ENCODE assay signal across 1 cellular context in the genomic region with DNA sequence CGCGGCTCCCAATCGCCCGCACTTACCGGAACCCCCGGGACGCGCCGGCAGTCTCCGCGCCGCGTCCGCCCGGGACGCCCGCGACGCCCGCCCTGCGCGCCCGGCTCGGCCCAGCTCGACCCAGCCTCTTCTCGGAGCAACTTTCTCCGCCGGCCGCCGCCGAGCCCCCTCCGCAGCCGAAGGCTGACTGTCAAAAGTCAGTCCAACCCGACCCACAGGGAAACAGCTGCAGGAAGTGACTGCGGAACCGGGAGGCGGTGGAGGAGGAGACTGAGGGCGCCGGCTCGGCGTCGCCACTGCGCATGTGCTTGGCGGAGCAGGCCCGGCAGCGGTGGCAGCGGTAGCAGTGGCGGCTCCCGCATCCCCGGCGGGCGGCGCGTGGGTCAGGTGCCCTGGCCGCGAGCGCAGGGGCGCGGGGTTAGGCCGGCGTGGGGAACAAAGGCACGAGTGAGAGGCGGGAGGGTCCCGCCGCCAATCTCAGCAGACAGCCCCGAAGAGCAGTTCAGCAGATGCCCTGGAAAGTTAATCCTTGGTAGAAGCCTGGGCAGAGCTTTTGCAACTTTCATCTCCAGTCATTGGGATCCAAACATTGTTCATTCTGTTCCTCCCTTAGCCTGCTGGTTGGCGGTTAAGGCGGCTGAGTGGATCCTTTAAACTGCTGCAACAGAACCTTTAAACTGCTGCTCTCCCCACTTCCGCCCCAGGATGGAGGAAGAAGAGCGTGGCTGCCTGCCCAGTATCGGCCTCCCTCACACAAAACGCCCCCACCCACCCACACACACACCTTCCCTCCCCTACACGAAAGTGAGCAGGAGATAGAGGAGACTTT.
A peak's percentile ranks its signal among the peaks of the same experiment; 100 is the strongest.
TF ChIP-seq lines count a peak whose summit lies in the region.

A gene with protein sequence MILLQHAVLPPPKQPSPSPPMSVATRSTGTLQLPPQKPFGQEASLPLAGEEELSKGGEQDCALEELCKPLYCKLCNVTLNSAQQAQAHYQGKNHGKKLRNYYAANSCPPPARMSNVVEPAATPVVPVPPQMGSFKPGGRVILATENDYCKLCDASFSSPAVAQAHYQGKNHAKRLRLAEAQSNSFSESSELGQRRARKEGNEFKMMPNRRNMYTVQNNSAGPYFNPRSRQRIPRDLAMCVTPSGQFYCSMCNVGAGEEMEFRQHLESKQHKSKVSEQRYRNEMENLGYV (minus strand): TSS at position 241 of the 829 bp plus-strand sequence. CDS start 4,057 bp downstream, outside the sequence.

TF ChIP-seq in HepG2, 621 proteins besides CTCF, POLR2A, EP300 and RAD21 (continued from another document and continues in another):
- TF ChIP-seq, protein P1, sequence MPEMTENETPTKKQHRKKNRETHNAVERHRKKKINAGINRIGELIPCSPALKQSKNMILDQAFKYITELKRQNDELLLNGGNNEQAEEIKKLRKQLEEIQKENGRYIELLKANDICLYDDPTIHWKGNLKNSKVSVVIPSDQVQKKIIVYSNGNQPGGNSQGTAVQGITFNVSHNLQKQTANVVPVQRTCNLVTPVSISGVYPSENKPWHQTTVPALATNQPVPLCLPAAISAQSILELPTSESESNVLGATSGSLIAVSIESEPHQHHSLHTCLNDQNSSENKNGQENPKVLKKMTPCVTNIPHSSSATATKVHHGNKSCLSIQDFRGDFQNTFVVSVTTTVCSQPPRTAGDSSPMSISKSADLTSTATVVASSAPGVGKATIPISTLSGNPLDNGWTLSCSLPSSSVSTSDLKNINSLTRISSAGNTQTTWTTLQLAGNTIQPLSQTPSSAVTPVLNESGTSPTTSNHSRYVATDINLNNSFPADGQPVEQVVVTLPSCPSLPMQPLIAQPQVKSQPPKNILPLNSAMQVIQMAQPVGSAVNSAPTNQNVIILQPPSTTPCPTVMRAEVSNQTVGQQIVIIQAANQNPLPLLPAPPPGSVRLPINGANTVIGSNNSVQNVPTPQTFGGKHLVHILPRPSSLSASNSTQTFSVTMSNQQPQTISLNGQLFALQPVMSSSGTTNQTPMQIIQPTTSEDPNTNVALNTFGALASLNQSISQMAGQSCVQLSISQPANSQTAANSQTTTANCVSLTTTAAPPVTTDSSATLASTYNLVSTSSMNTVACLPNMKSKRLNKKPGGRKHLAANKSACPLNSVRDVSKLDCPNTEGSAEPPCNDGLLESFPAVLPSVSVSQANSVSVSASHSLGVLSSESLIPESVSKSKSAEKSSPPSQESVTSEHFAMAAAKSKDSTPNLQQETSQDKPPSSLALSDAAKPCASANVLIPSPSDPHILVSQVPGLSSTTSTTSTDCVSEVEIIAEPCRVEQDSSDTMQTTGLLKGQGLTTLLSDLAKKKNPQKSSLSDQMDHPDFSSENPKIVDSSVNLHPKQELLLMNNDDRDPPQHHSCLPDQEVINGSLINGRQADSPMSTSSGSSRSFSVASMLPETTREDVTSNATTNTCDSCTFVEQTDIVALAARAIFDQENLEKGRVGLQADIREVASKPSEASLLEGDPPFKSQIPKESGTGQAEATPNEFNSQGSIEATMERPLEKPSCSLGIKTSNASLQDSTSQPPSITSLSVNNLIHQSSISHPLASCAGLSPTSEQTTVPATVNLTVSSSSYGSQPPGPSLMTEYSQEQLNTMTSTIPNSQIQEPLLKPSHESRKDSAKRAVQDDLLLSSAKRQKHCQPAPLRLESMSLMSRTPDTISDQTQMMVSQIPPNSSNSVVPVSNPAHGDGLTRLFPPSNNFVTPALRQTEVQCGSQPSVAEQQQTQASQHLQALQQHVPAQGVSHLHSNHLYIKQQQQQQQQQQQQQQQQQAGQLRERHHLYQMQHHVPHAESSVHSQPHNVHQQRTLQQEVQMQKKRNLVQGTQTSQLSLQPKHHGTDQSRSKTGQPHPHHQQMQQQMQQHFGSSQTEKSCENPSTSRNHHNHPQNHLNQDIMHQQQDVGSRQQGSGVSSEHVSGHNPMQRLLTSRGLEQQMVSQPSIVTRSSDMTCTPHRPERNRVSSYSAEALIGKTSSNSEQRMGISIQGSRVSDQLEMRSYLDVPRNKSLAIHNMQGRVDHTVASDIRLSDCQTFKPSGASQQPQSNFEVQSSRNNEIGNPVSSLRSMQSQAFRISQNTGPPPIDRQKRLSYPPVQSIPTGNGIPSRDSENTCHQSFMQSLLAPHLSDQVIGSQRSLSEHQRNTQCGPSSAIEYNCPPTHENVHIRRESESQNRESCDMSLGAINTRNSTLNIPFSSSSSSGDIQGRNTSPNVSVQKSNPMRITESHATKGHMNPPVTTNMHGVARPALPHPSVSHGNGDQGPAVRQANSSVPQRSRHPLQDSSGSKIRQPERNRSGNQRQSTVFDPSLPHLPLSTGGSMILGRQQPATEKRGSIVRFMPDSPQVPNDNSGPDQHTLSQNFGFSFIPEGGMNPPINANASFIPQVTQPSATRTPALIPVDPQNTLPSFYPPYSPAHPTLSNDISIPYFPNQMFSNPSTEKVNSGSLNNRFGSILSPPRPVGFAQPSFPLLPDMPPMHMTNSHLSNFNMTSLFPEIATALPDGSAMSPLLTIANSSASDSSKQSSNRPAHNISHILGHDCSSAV (CRISPR knock-in tag; IDR thresholded peaks at IDR 0.05; ENCODE audit: borderline replicate concordance), result no peak
- TF ChIP-seq, protein P2, sequence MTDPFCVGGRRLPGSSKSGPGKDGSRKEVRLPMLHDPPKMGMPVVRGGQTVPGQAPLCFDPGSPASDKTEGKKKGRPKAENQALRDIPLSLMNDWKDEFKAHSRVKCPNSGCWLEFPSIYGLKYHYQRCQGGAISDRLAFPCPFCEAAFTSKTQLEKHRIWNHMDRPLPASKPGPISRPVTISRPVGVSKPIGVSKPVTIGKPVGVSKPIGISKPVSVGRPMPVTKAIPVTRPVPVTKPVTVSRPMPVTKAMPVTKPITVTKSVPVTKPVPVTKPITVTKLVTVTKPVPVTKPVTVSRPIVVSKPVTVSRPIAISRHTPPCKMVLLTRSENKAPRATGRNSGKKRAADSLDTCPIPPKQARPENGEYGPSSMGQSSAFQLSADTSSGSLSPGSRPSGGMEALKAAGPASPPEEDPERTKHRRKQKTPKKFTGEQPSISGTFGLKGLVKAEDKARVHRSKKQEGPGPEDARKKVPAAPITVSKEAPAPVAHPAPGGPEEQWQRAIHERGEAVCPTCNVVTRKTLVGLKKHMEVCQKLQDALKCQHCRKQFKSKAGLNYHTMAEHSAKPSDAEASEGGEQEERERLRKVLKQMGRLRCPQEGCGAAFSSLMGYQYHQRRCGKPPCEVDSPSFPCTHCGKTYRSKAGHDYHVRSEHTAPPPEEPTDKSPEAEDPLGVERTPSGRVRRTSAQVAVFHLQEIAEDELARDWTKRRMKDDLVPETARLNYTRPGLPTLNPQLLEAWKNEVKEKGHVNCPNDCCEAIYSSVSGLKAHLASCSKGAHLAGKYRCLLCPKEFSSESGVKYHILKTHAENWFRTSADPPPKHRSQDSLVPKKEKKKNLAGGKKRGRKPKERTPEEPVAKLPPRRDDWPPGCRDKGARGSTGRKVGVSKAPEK (CRISPR knock-in tag; IDR thresholded peaks at IDR 0.05; ENCODE audit: borderline replicate concordance), result no peak
- TF ChIP-seq ZNF816 (CRISPR knock-in tag; IDR thresholded peaks at IDR 0.05; ENCODE audit: borderline replicate concordance), result 0 out of 2 replicates have a peak, but pooled peaks have one; percentile 79
- no peak for TF ChIP-seq ZNF747 (CRISPR knock-in tag; IDR thresholded peaks at IDR 0.05; ENCODE audit: borderline replicate concordance)
- no peak for TF ChIP-seq ZNF879 (CRISPR knock-in tag; IDR thresholded peaks at IDR 0.05)
- no peak for TF ChIP-seq ZNF101 (CRISPR knock-in tag; IDR thresholded peaks at IDR 0.05; ENCODE audit: borderline replicate concordance, low read depth)
- no peak for TF ChIP-seq ZFP36L1 (CRISPR knock-in tag; IDR thresholded peaks at IDR 0.05)
- peak; percentile 56; the same call in 1 of the 2 replicates for TF ChIP-seq ZNF788 (CRISPR knock-in tag; IDR thresholded peaks at IDR 0.05; ENCODE audit: borderline replicate concordance)
- no peak for TF ChIP-seq ZNF484 (CRISPR knock-in tag; IDR thresholded peaks at IDR 0.05; ENCODE audit: borderline replicate concordance, low read depth)
- TF ChIP-seq, protein P3, sequence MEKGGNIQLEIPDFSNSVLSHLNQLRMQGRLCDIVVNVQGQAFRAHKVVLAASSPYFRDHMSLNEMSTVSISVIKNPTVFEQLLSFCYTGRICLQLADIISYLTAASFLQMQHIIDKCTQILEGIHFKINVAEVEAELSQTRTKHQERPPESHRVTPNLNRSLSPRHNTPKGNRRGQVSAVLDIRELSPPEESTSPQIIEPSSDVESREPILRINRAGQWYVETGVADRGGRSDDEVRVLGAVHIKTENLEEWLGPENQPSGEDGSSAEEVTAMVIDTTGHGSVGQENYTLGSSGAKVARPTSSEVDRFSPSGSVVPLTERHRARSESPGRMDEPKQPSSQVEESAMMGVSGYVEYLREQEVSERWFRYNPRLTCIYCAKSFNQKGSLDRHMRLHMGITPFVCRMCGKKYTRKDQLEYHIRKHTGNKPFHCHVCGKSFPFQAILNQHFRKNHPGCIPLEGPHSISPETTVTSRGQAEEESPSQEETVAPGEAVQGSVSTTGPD (CRISPR knock-in tag; IDR thresholded peaks at IDR 0.05), result no peak
- no peak for TF ChIP-seq SSRP1 (CRISPR knock-in tag; IDR thresholded peaks at IDR 0.05)
- TF ChIP-seq, protein P4, sequence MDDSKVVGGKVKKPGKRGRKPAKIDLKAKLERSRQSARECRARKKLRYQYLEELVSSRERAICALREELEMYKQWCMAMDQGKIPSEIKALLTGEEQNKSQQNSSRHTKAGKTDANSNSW (CRISPR knock-in tag; IDR thresholded peaks at IDR 0.05; ENCODE audit: borderline replicate concordance), result no peak
- no peak for TF ChIP-seq ZBTB8A (CRISPR knock-in tag; IDR thresholded peaks at IDR 0.05; ENCODE audit: borderline replicate concordance, low read depth)
- no peak for TF ChIP-seq ZNF878 (CRISPR knock-in tag; IDR thresholded peaks at IDR 0.05)
- TF ChIP-seq SP1 (IDR thresholded peaks at IDR 0.05), result no peak
- TF ChIP-seq SP1 (CRISPR knock-in tag; IDR thresholded peaks at IDR 0.05), result no peak
- no peak for TF ChIP-seq MATR3 (CRISPR knock-in tag; IDR thresholded peaks at IDR 0.05)
- TF ChIP-seq ZNF703 (CRISPR knock-in tag; IDR thresholded peaks at IDR 0.05; ENCODE audit: borderline replicate concordance), result no peak
- peak; percentile 48; the same call in 1 of the 2 replicates for TF ChIP-seq MTF1 (CRISPR knock-in tag; IDR thresholded peaks at IDR 0.05)
- no peak for TF ChIP-seq NR2F1 (CRISPR knock-in tag; IDR thresholded peaks at IDR 0.05)
- TF ChIP-seq KLF15 (CRISPR knock-in tag; IDR thresholded peaks at IDR 0.05; ENCODE audit: borderline replicate concordance), result no peak
- peak; percentile 28; the same call in 1 of the 2 replicates for TF ChIP-seq FOXK1 (CRISPR knock-in tag; IDR thresholded peaks at IDR 0.05; ENCODE audit: borderline replicate concordance, low read depth)
- TF ChIP-seq ZNF776 (CRISPR knock-in tag; IDR thresholded peaks at IDR 0.05), result peak; percentile 27; the same call in 1 of the 2 replicates
- peak; percentile 70 for TF ChIP-seq POLR2AphosphoS5 (IDR thresholded peaks at IDR 0.05; ENCODE audit: low read depth, low read length)
- no peak for TF ChIP-seq SOX5 (CRISPR knock-in tag; IDR thresholded peaks at IDR 0.05; ENCODE audit: borderline replicate concordance)
- TF ChIP-seq ZNF44 (CRISPR knock-in tag; IDR thresholded peaks at IDR 0.05), result no peak
- no peak for TF ChIP-seq BCL6 (CRISPR knock-in tag; IDR thresholded peaks at IDR 0.05)
- no peak for TF ChIP-seq PCBP2 (optimal IDR thresholded peaks at IDR 0.05; ENCODE audit: low read depth, low read length, poor library complexity, severe bottlenecking)
- TF ChIP-seq CBX1 (IDR thresholded peaks at IDR 0.05; ENCODE audit: low read depth), result peak; percentile 25
- TF ChIP-seq ZNF205 (CRISPR knock-in tag; IDR thresholded peaks at IDR 0.05), result no peak; the same call in 1 of the 2 replicates
- TF ChIP-seq PRMT3 (CRISPR knock-in tag; IDR thresholded peaks at IDR 0.05; ENCODE audit: borderline replicate concordance, low read depth), result 0 out of 2 replicates have a peak, but pooled peaks have one; percentile 36
- no peak; the same call in 1 of the 2 replicates for TF ChIP-seq MIER3 (CRISPR knock-in tag; IDR thresholded peaks at IDR 0.05; ENCODE audit: borderline replicate concordance)
- no peak for TF ChIP-seq ZSCAN9 (CRISPR knock-in tag; IDR thresholded peaks at IDR 0.05; ENCODE audit: borderline replicate concordance)
- TF ChIP-seq ZNF563 (CRISPR knock-in tag; IDR thresholded peaks at IDR 0.05), result no peak
- 0 out of 2 replicates have a peak, but pooled peaks have one; percentile 26 for TF ChIP-seq FOXC1 (CRISPR knock-in tag; IDR thresholded peaks at IDR 0.05; ENCODE audit: borderline replicate concordance)
- TF ChIP-seq, protein P5, sequence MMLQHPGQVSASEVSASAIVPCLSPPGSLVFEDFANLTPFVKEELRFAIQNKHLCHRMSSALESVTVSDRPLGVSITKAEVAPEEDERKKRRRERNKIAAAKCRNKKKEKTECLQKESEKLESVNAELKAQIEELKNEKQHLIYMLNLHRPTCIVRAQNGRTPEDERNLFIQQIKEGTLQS (CRISPR knock-in tag; IDR thresholded peaks at IDR 0.05), result peak; percentile 15; the same call in 1 of the 2 replicates
- no peak for TF ChIP-seq NR2F6 (IDR thresholded peaks at IDR 0.05)
- no peak for TF ChIP-seq NR2F6 (CRISPR knock-in tag; IDR thresholded peaks at IDR 0.05)
- TF ChIP-seq ZNF335 (CRISPR knock-in tag; IDR thresholded peaks at IDR 0.05), result no peak
- TF ChIP-seq TOE1 (CRISPR knock-in tag; IDR thresholded peaks at IDR 0.05), result no peak
- TF ChIP-seq HOXD1 (CRISPR knock-in tag; IDR thresholded peaks at IDR 0.05), result 0 out of 2 replicates have a peak, but pooled peaks have one; percentile 44
- TF ChIP-seq ZNF782 (CRISPR knock-in tag; IDR thresholded peaks at IDR 0.05; ENCODE audit: borderline replicate concordance), result 0 out of 2 replicates have a peak, but pooled peaks have one; percentile 79
- TF ChIP-seq, protein P6, sequence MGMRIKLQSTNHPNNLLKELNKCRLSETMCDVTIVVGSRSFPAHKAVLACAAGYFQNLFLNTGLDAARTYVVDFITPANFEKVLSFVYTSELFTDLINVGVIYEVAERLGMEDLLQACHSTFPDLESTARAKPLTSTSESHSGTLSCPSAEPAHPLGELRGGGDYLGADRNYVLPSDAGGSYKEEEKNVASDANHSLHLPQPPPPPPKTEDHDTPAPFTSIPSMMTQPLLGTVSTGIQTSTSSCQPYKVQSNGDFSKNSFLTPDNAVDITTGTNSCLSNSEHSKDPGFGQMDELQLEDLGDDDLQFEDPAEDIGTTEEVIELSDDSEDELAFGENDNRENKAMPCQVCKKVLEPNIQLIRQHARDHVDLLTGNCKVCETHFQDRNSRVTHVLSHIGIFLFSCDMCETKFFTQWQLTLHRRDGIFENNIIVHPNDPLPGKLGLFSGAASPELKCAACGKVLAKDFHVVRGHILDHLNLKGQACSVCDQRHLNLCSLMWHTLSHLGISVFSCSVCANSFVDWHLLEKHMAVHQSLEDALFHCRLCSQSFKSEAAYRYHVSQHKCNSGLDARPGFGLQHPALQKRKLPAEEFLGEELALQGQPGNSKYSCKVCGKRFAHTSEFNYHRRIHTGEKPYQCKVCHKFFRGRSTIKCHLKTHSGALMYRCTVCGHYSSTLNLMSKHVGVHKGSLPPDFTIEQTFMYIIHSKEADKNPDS (CRISPR knock-in tag; IDR thresholded peaks at IDR 0.05), result no peak
- no peak for TF ChIP-seq ATRX (CRISPR knock-in tag; IDR thresholded peaks at IDR 0.05; ENCODE audit: borderline replicate concordance)
- TF ChIP-seq KAT7 (CRISPR knock-in tag; IDR thresholded peaks at IDR 0.05; ENCODE audit: borderline replicate concordance), result peak; percentile 82
- TF ChIP-seq KDM5A (IDR thresholded peaks at IDR 0.05; ENCODE audit: borderline replicate concordance, low read length), result peak; percentile 51; the same call in 1 of the 2 replicates
- TF ChIP-seq ZNF10 (CRISPR knock-in tag; IDR thresholded peaks at IDR 0.05; ENCODE audit: borderline replicate concordance, low read depth), result no peak
- no peak for TF ChIP-seq FOSL1 (CRISPR knock-in tag; IDR thresholded peaks at IDR 0.05; ENCODE audit: borderline replicate concordance)
- no peak for TF ChIP-seq RFX3 (CRISPR knock-in tag; IDR thresholded peaks at IDR 0.05)
- no peak for TF ChIP-seq U2AF1 (optimal IDR thresholded peaks at IDR 0.05; ENCODE audit: low read depth, low read length)
- peak; percentile 37; the same call in 1 of the 2 replicates for TF ChIP-seq SP4 (CRISPR knock-in tag; IDR thresholded peaks at IDR 0.05)
